ENCODE assay signal across 10 cellular contexts in genomic region chr6:157557541-157557940, GRCh38.
DNase-seq lines count a peak whose midpoint lies in the region; ATAC-seq and TF ChIP-seq lines count a peak whose summit lies in the region.
"Had no signal": no experiment of that assay in that cellular context is flagged by ENCODE, and none has a peak within 500 bp of the region (broad histone marks: within the 10 kb centered on the region; RNA-seq: fewer than 3 reads in every experiment).

No MANE protein-coding gene starts in this region.

- H3K9ac ChIP-seq in MM.1S (ENCODE audit: low read length), result peak overlapping the region; percentile 79

- H3K27ac ChIP-seq in MM.1S (ENCODE audit: low read length), result peak overlapping the region; percentile 99
- H3K27ac ChIP-seq: A549 had no signal

- no peak overlapping the region for H3K4me3 ChIP-seq in MM.1S (ENCODE audit: low read length)
- H3K4me3 ChIP-seq: A549 had no signal

- peaks cover 50% of the 10 kb centered on the region for H3F3A ChIP-seq in MM.1S (ENCODE audit: insufficient read depth, low read length)

- no peak overlapping the region for H3K4me3 Mint-ChIP-seq in activated CD8-positive, alpha-beta memory T cell treated with anti-CD3 and anti-CD28 coated beads, Interleukin-2, amount 10 ng/mL, durations not matched to agents 7 days and 5 days
- H3K4me3 Mint-ChIP-seq in stimulated activated naive B cell treated with anti-CD40 and anti-IgM and Interleukin-4, amounts not matched to agents 10 μg/mL and 1 μg/mL and 100 μg/mL, for 72 hours, result peak overlapping the region in 1 of 2 donors; percentile 48
- H3K4me3 Mint-ChIP-seq: activated naive CD8-positive, alpha-beta T cell had no signal

- H3K36me3 Mint-ChIP-seq in activated CD8-positive, alpha-beta memory T cell treated with anti-CD3 and anti-CD28 coated beads, Interleukin-2, amount 10 ng/mL, durations not matched to agents 7 days and 5 days, result peaks cover 9% of the 10 kb centered on the region
- peaks cover 13 to 45% of the 10 kb centered on the region in 2 donors for H3K36me3 Mint-ChIP-seq in stimulated activated naive B cell treated with anti-CD40 and anti-IgM and Interleukin-4, amounts not matched to agents 10 μg/mL and 1 μg/mL and 100 μg/mL, for 72 hours
- H3K36me3 Mint-ChIP-seq: activated naive CD8-positive, alpha-beta T cell had no signal

- DNase-seq in activated CD8-positive, alpha-beta memory T cell treated with anti-CD3 and anti-CD28 coated beads, Interleukin-2, amount 10 ng/mL, durations not matched to agents 7 days and 5 days, result peak; percentile 70
- no peak for DNase-seq in activated CD8-positive, alpha-beta memory T cell treated with anti-CD3 and anti-CD28 coated beads for 24 hours
- DNase-seq in MM.1S, result peak; percentile 62
- no peak for DNase-seq in stimulated activated naive B cell treated with anti-CD40 and anti-IgM and Interleukin-4, amounts not matched to agents 10 μg/mL and 1 μg/mL and 100 μg/mL, for 72 hours
- no peak for DNase-seq in iPS-NIHi7 (ENCODE audit: extremely low spot score)
- DNase-seq in NCI-H1417 (lab: John Stamatoyannopoulos, UW), result no peak
- no peak for DNase-seq in DMS79 treated with DMSO at 0.1 percent for 48 hours (lab: John Stamatoyannopoulos, UW)

- H3K9me3 Mint-ChIP-seq in activated CD8-positive, alpha-beta memory T cell treated with anti-CD3 and anti-CD28 coated beads, Interleukin-2, amount 10 ng/mL, durations not matched to agents 7 days and 5 days (ENCODE audit: low read depth), result no peaks in the 10 kb centered on the region
- no peaks in the 10 kb centered on the region for H3K9me3 Mint-ChIP-seq in stimulated activated naive B cell treated with anti-CD40 and anti-IgM and Interleukin-4, amounts not matched to agents 10 μg/mL and 1 μg/mL and 100 μg/mL, for 72 hours

- ATAC-seq in activated CD8-positive, alpha-beta memory T cell treated with anti-CD3 and anti-CD28 coated beads, Interleukin-2, amount 10 ng/mL, durations not matched to agents 7 days and 5 days, result peak; percentile 62
- peak; percentile 68 for ATAC-seq in HG02798 (IDR thresholded peaks at IDR 0.05; ENCODE audit: poor library complexity, unreplicated experiment)
- ATAC-seq in stimulated activated naive B cell treated with anti-CD40 and anti-IgM and Interleukin-4, amounts not matched to agents 10 μg/mL and 1 μg/mL and 100 μg/mL, for 72 hours (replicated peaks), result peak; percentile 42 to 46

- H3K27me3 ChIP-seq in MM.1S (replicated peaks; ENCODE audit: insufficient read depth, low read length), result no peaks in the 10 kb centered on the region

- peaks cover 67% of the 10 kb centered on the region for H3K4me1 ChIP-seq in MM.1S (ENCODE audit: low read length)
- H3K4me1 ChIP-seq: A549 had no signal

- H3K27me3 Mint-ChIP-seq in activated CD8-positive, alpha-beta memory T cell treated with anti-CD3 and anti-CD28 coated beads, Interleukin-2, amount 10 ng/mL, durations not matched to agents 7 days and 5 days, result peaks cover 27% of the 10 kb centered on the region
- H3K27me3 Mint-ChIP-seq in stimulated activated naive B cell treated with anti-CD40 and anti-IgM and Interleukin-4, amounts not matched to agents 10 μg/mL and 1 μg/mL and 100 μg/mL, for 72 hours, result no peaks in the 10 kb centered on the region
- H3K27me3 Mint-ChIP-seq: activated naive CD8-positive, alpha-beta T cell had no signal

- H2AFZ ChIP-seq in MM.1S (ENCODE audit: low read length), result no peak overlapping the region

- peak overlapping the region; percentile 69 for H3K4me2 ChIP-seq in MM.1S (ENCODE audit: low read depth, low read length)
- H3K4me2 ChIP-seq: A549 had no signal

- peaks cover 54% of the 10 kb centered on the region for H3K4me1 Mint-ChIP-seq in activated CD8-positive, alpha-beta memory T cell treated with anti-CD3 and anti-CD28 coated beads, Interleukin-2, amount 10 ng/mL, durations not matched to agents 7 days and 5 days
- peaks cover 64 to 86% of the 10 kb centered on the region in 2 donors for H3K4me1 Mint-ChIP-seq in stimulated activated naive B cell treated with anti-CD40 and anti-IgM and Interleukin-4, amounts not matched to agents 10 μg/mL and 1 μg/mL and 100 μg/mL, for 72 hours

- H3K9me2 ChIP-seq in MM.1S (replicated peaks; ENCODE audit: insufficient read depth, low read length), result no peaks in the 10 kb centered on the region

- CTCF ChIA-PET in activated CD8-positive, alpha-beta memory T cell treated with anti-CD3 and anti-CD28 coated beads, Interleukin-2, amount 10 ng/mL, durations not matched to agents 7 days and 5 days (lab: Charles Lee), result interaction anchor here (0.8 to 1.6 kb wide), 2 partner anchors 9 to 31 kb away, joined by 3 to 4 read pairs; no protein-coding TSS in a partner anchor

- no peaks in the 10 kb centered on the region for H3K79me2 ChIP-seq in MM.1S (ENCODE audit: low read length)

- no peaks in the 10 kb centered on the region for H3K36me3 ChIP-seq in MM.1S (replicated peaks; ENCODE audit: insufficient read depth, low read length)

- no peak for TF ChIP-seq CTCF in MM.1S (IDR thresholded peaks at IDR 0.05; ENCODE audit: low read length)

- no peaks in the 10 kb centered on the region for H3K9me3 ChIP-seq in MM.1S (replicated peaks; ENCODE audit: insufficient read depth, low read length)
- H3K9me3 ChIP-seq: A549 had no signal

- peak overlapping the region; percentile 17 for H3K27ac Mint-ChIP-seq in activated CD8-positive, alpha-beta memory T cell treated with anti-CD3 and anti-CD28 coated beads, Interleukin-2, amount 10 ng/mL, durations not matched to agents 7 days and 5 days
- H3K27ac Mint-ChIP-seq in stimulated activated naive B cell treated with anti-CD40 and anti-IgM and Interleukin-4, amounts not matched to agents 10 μg/mL and 1 μg/mL and 100 μg/mL, for 72 hours, result no peak overlapping the region
- H3K27ac Mint-ChIP-seq: activated naive CD8-positive, alpha-beta T cell had no signal

- H4K20me1 ChIP-seq in MM.1S (ENCODE audit: insufficient read depth, low read length), result no peaks in the 10 kb centered on the region

Comparison
In these comparisons a context has a peak if more than half of its experiments do, and no peak if none do; other contexts are left out.
1. DNase-seq: peak in activated CD8-positive, alpha-beta memory T cell treated with anti-CD3 and anti-CD28 coated beads, Interleukin-2, amount 10 ng/mL, durations not matched to agents 7 days and 5 days (single experiment) and MM.1S (single experiment); none in activated CD8-positive, alpha-beta memory T cell treated with anti-CD3 and anti-CD28 coated beads for 24 hours (single experiment), stimulated activated naive B cell treated with anti-CD40 and anti-IgM and Interleukin-4, amounts not matched to agents 10 μg/mL and 1 μg/mL and 100 μg/mL, for 72 hours (single experiment), iPS-NIHi7 (single experiment), NCI-H1417 (0 of 3) and DMS79 treated with DMSO at 0.1 percent for 48 hours (single experiment).
2. Peak in every context shown above with its lines, with median percentiles within 50 percentile points of each other: ATAC-seq.